In genomic region chr5:131906668-131907067, GRCh38 we compare ENCODE assay signal across 8 cellular contexts. TPM values are rescaled to one million over a fixed set of nuclear protein-coding genes. Genes with fewer than 3 reads are reported as not detected.
"Had no signal": no experiment of that assay in that cellular context is flagged by ENCODE, and none has a peak within 500 bp of the region (broad histone marks: within the 10 kb centered on the region; RNA-seq: fewer than 3 reads in every experiment).

No MANE protein-coding gene starts in this region.

- H3K4me3 Mint-ChIP-seq: HFFc6, IgD-negative memory B cell had no signal

- DNase-seq: GM23248, GOT3, H7, HFFc6 had no signal

- H3K9me3 Mint-ChIP-seq: HFFc6 had no signal

- H3K27ac Mint-ChIP-seq: HFFc6, IgD-negative memory B cell had no signal

RNA-seq across cellular contexts. Expression of gene MEIKIN, which starts 38.8 kb away (rescaled TPM):
- total RNA-seq: GM23248, H4, H7, HepG2, HFFc6, HT1080 had no signal
